In genomic region chr11:86919557-86920210, GRCh38 we compare ENCODE assay signal across 8 cellular contexts. TPM values are rescaled to one million over a fixed set of nuclear protein-coding genes. Genes with fewer than 3 reads are reported as not detected.
DNase-seq lines count a peak whose midpoint lies in the region; ATAC-seq and TF ChIP-seq lines count a peak whose summit lies in the region.

No MANE protein-coding gene starts in this region.

- H4K91ac ChIP-seq in neuronal stem cell (ENCODE audit: low read depth, low read length, poor library complexity), result no peak overlapping the region

- H2BK15ac ChIP-seq in neuronal stem cell (ENCODE audit: low read length), result no peak overlapping the region

- no peak for TF ChIP-seq EP300 in SK-N-SH (IDR thresholded peaks at IDR 0.05; ENCODE audit: borderline replicate concordance in 1 of 2, low read depth in 1 of 2, low read length in 1 of 2)

- no peaks in the 10 kb centered on the region for H3K9me2 ChIP-seq in SK-N-SH

- H2BK12ac ChIP-seq in neuronal stem cell (ENCODE audit: low read length), result no peak overlapping the region

- H3K27ac ChIP-seq in SK-N-SH (ENCODE audit: low read depth in 2 of 2, low read length in 1 of 2) (peak overlapping the region in 1 of 2 experiments; percentile 96; a peak in 2 of 4 replicates), neuronal stem cell (replicated peaks; ENCODE audit: low read length) (no peak overlapping the region)

- H3K79me2 ChIP-seq in SK-N-SH (ENCODE audit: insufficient read depth), result peaks cover 18% of the 10 kb centered on the region; the same call in 1 of the 2 replicates

- no peak overlapping the region for H2BK120ac ChIP-seq in neuronal stem cell (ENCODE audit: low read depth, low read length)

- no peaks in the 10 kb centered on the region for H4K20me1 ChIP-seq in SK-N-SH (ENCODE audit: insufficient read depth)

- CTCF ChIA-PET in SK-N-SH (lab: Yijun Ruan, JAX), result interaction anchor here (0.7 to 6.2 kb wide), 8 partner anchors 9 to 68 kb away, joined by 3 to 123 read pairs (median 5); no protein-coding TSS in a partner anchor

- H3K4ac ChIP-seq in neuronal stem cell (ENCODE audit: low read length), result no peak overlapping the region

- H3K9ac ChIP-seq in SK-N-SH (peak overlapping the region; percentile 10; the same call in 1 of the 2 replicates), neuronal stem cell (ENCODE audit: low read depth, low read length, poor library complexity) (no peak overlapping the region)

- peak; percentile 76 for TF ChIP-seq CTCF in SK-N-SH (IDR thresholded peaks at IDR 0.05)

- DNase-seq in activated CD4-positive, alpha-beta T cell treated with anti-CD3 and anti-CD28 coated beads for 48 hours, result peak; percentile 5
- no peak for DNase-seq in activated CD4-positive, alpha-beta T cell treated with anti-CD3 and anti-CD28 coated beads, Interleukin-2, amount 50 U/mL, for 1 hour
- DNase-seq in HuH-7 (ENCODE audit: low spot score), result peak; percentile 40
- peak; percentile 56 for DNase-seq in SK-N-SH
- peak; percentile 89 for DNase-seq in fibroblast of peridontal ligament (ENCODE audit: extremely low read depth)
- peak; percentile 43 for DNase-seq in neuronal stem cell (ENCODE audit: low spot score)
- DNase-seq in stimulated activated CD4-positive, alpha-beta T cell treated with anti-CD3 and anti-CD28 coated beads, Interleukin-4, amount 100 ng/mL, for 24 hours, result no peak

- H2AFZ ChIP-seq in SK-N-SH (ENCODE audit: low read depth) (peak overlapping the region; percentile 9; the same call in 1 of the 2 replicates), neuronal stem cell (ENCODE audit: low read length) (no peak overlapping the region)

- no peak for ATAC-seq in GM21423 (IDR thresholded peaks at IDR 0.05; ENCODE audit: unreplicated experiment)

- H3K36me3 ChIP-seq in SK-N-SH (replicated peaks in 1 of 2; ENCODE audit: control insufficient read depth in 1 of 2, insufficient read depth in 2 of 2, low read length in 1 of 2) (peaks cover 2 to 12% of the 10 kb centered on the region in 2 experiments), neuronal stem cell (replicated peaks in 1 of 2; ENCODE audit: control insufficient read depth in 2 of 2, insufficient read depth in 2 of 2, low read length in 2 of 2) (peaks cover 0 to 3% of the 10 kb centered on the region in 2 donors)

- no peak overlapping the region for H3K18ac ChIP-seq in neuronal stem cell (ENCODE audit: low read length)

- WGBS in SK-N-SH (ENCODE audit: low lambda C conversion rate), result 63% methylated on average over 7 of the region's 7 CpGs
- no CpG with 5 or more reads among the region's 7 CpGs for WGBS in neuronal stem cell (ENCODE audit: extremely low coverage in 2 of 2, insufficient read length in 2 of 2, insufficient replicate concordance in 1 of 2), 2 donors

- H3K14ac ChIP-seq in neuronal stem cell (ENCODE audit: low read length), result no peak overlapping the region

- H3K4me1 ChIP-seq in SK-N-SH (ENCODE audit: control insufficient read depth in 1 of 2, insufficient read depth in 2 of 2, low read depth in 1 of 2, low read length in 1 of 2), result peaks cover 2 to 40% of the 10 kb centered on the region in 2 experiments; a peak in 3 of 4 replicates
- peaks cover 7 to 9% of the 10 kb centered on the region in 2 donors for H3K4me1 ChIP-seq in neuronal stem cell (ENCODE audit: control insufficient read depth in 2 of 2, insufficient read depth in 1 of 2, low read depth in 1 of 2, low read length in 2 of 2)

- H2BK5ac ChIP-seq in neuronal stem cell (ENCODE audit: low read length), result no peak overlapping the region

- H3K9me3 ChIP-seq in SK-N-SH, result no peaks in the 10 kb centered on the region
- H3K9me3 ChIP-seq in neuronal stem cell (replicated peaks in 1 of 2; ENCODE audit: control insufficient read depth in 2 of 2, insufficient read depth in 1 of 2, low read depth in 1 of 2, low read length in 2 of 2), result peaks cover 0 to 8% of the 10 kb centered on the region in 2 donors

- H3K79me1 ChIP-seq in neuronal stem cell (ENCODE audit: low read depth, low read length), result no peaks in the 10 kb centered on the region

- H4K8ac ChIP-seq in neuronal stem cell (ENCODE audit: low read depth, low read length), result no peak overlapping the region

- peak; percentile 86 for TF ChIP-seq RAD21 in SK-N-SH (IDR thresholded peaks at IDR 0.05; ENCODE audit: low read length)

- no peak overlapping the region for H3K4me3 ChIP-seq in SK-N-SH (ENCODE audit: low read depth in 2 of 2, low read length in 1 of 2)
- H3K4me3 ChIP-seq in neuronal stem cell (ENCODE audit: low read length in 2 of 2), result no peak overlapping the region

- H3K23ac ChIP-seq in neuronal stem cell (ENCODE audit: low read depth, low read length, poor library complexity), result no peak overlapping the region

- POLR2A ChIA-PET in SK-N-SH (lab: Yijun Ruan, JAX), result no interaction called here

- H3K27me3 ChIP-seq in SK-N-SH (ENCODE audit: insufficient read depth) (no peaks in the 10 kb centered on the region), neuronal stem cell (ENCODE audit: control insufficient read depth in 3 of 3, insufficient read depth in 3 of 3, low read depth in 1 of 3, low read length in 3 of 3) (no peaks in the 10 kb centered on the region)

- H3K4me2 ChIP-seq in SK-N-SH (peak overlapping the region; percentile 29; the same call in 1 of the 2 replicates), neuronal stem cell (ENCODE audit: insufficient read depth, low read length, poor library complexity, severe bottlenecking) (no peak overlapping the region)

- peaks cover 41% of the 10 kb centered on the region for H3F3A ChIP-seq in SK-N-SH (replicated peaks; ENCODE audit: insufficient read depth)

- H2AK5ac ChIP-seq in neuronal stem cell (ENCODE audit: low read depth, low read length), result no peak overlapping the region

TF ChIP-seq in SK-N-SH, 30 proteins besides CTCF, POLR2A, EP300 and RAD21:
- TF ChIP-seq SMC3 (IDR thresholded peaks at IDR 0.05; ENCODE audit: low read depth, low read length) (peak; percentile 79), GABPA (IDR thresholded peaks at IDR 0.05; ENCODE audit: low read depth) (no peak)
TF ChIP-seq in SK-N-SH: peak in this region for 1.

RNA-seq across cellular contexts. Expression of gene FZD4, which starts 35.5 kb away (rescaled TPM):
- polyA plus RNA-seq in SK-N-SH (2012; rRNA removed), result 0.72 and 0.93 TPM in 2 replicates
- polyA plus RNA-seq in SK-N-SH (2012; cell fraction: cytosol; rRNA removed), result 0.81 and 0.82 TPM in 2 replicates
- polyA plus RNA-seq in SK-N-SH (2012; cell fraction: nucleus; rRNA removed), result 0.62 and 1.0 TPM in 2 replicates
- 3.3 TPM for polyA plus RNA-seq in neuronal stem cell (2013, experiment 1 of 2)
- 3.4 TPM for polyA plus RNA-seq in neuronal stem cell (2013, experiment 2 of 2)

Comparison
In these comparisons a context has a peak if more than half of its experiments do, and no peak if none do; other contexts are left out.
1. DNase-seq: peak in activated CD4-positive, alpha-beta T cell treated with anti-CD3 and anti-CD28 coated beads for 48 hours (single experiment), HuH-7 (single experiment), SK-N-SH (single experiment), fibroblast of peridontal ligament (single experiment) and neuronal stem cell (single experiment); none in activated CD4-positive, alpha-beta T cell treated with anti-CD3 and anti-CD28 coated beads, Interleukin-2, amount 50 U/mL, for 1 hour (single experiment) and stimulated activated CD4-positive, alpha-beta T cell treated with anti-CD3 and anti-CD28 coated beads, Interleukin-4, amount 100 ng/mL, for 24 hours (single experiment).